Comparison of ENCODE assay signal across 13 cellular contexts in genomic region chr19:6274756-6275155, GRCh38. TPM values are rescaled to one million over a fixed set of nuclear protein-coding genes. Genes with fewer than 3 reads are reported as not detected.
DNase-seq lines count a peak whose midpoint lies in the region; ATAC-seq and TF ChIP-seq lines count a peak whose summit lies in the region.
"Had no signal": no experiment of that assay in that cellular context is flagged by ENCODE, and none has a peak within 500 bp of the region (broad histone marks: within the 10 kb centered on the region; RNA-seq: fewer than 3 reads in every experiment).

No MANE protein-coding gene starts in this region.

- H3K27me3 Mint-ChIP-seq in activated CD4-positive, alpha-beta T cell treated with anti-CD3 and anti-CD28 coated beads for 36 hours, result no peaks in the 10 kb centered on the region
- H3K27me3 Mint-ChIP-seq in nephron progenitor cell (ENCODE audit: low read depth, poor library complexity), result no peaks in the 10 kb centered on the region

- peaks cover 30 to 47% of the 10 kb centered on the region in 2 donors for H3K4me1 ChIP-seq in uterus

- no peak overlapping the region for H3K4me3 Mint-ChIP-seq in activated CD4-positive, alpha-beta T cell treated with anti-CD3 and anti-CD28 coated beads for 36 hours
- peak overlapping the region; percentile 67 for H3K4me3 Mint-ChIP-seq in nephron progenitor cell

- peak overlapping the region; percentile 42 for H3K27ac Mint-ChIP-seq in activated CD4-positive, alpha-beta T cell treated with anti-CD3 and anti-CD28 coated beads for 36 hours
- peak overlapping the region; percentile 92 for H3K27ac Mint-ChIP-seq in nephron progenitor cell

- DNase-seq in activated CD4-positive, alpha-beta T cell treated with anti-CD3 and anti-CD28 coated beads for 36 hours, result no peak
- DNase-seq in activated CD4-positive, alpha-beta T cell treated with anti-CD3 and anti-CD28 coated beads, Interleukin-2, amount 50 U/mL, for 4 hours, result no peak
- peak; percentile 66 for DNase-seq in fibroblast of gingiva (ENCODE audit: low read depth)
- no peak for DNase-seq in nephron progenitor cell
- DNase-seq in uterus, result peak in 1 of 2 donors; percentile 29
- no peak for DNase-seq in NCI-H1417 treated with DMSO at 0.1 percent for 48 hours (lab: John Stamatoyannopoulos, UW)
- DNase-seq: central memory CD4-positive, alpha-beta T cell; NCI-H1105 treated with DMSO at 0.1 percent for 48 hours; stimulated activated naive CD8-positive, alpha-beta T cell treated with anti-CD3 and anti-CD28 coated beads, Interleukin-15, Interleukin-2, amounts not matched to agents 100 U/mL and 50 U/mL, for 24 hours had no signal

- peaks cover 27% of the 10 kb centered on the region for H3K36me3 Mint-ChIP-seq in activated CD4-positive, alpha-beta T cell treated with anti-CD3 and anti-CD28 coated beads for 36 hours (ENCODE audit: low read depth)
- peaks cover 13% of the 10 kb centered on the region for H3K36me3 Mint-ChIP-seq in nephron progenitor cell (ENCODE audit: low read depth)

- CTCF ChIA-PET in activated CD4-positive, alpha-beta T cell treated with anti-CD3 and anti-CD28 coated beads for 36 hours (lab: Charles Lee), result interaction anchor here (1.1 kb wide), 1 partner anchor 23 kb away, joined by 3 read pairs; no protein-coding TSS in a partner anchor

- no peaks in the 10 kb centered on the region for H3K9me3 Mint-ChIP-seq in activated CD4-positive, alpha-beta T cell treated with anti-CD3 and anti-CD28 coated beads for 36 hours (ENCODE audit: low read depth)
- H3K9me3 Mint-ChIP-seq in nephron progenitor cell, result no peaks in the 10 kb centered on the region

- POLR2A ChIA-PET in activated CD4-positive, alpha-beta T cell treated with anti-CD3 and anti-CD28 coated beads for 36 hours (lab: Charles Lee), result interaction anchor here (0.7 kb wide), 1 partner anchor 57 kb away, joined by 3 read pairs; no protein-coding TSS in a partner anchor

- peak overlapping the region; percentile 92 to 93 for H3K27ac ChIP-seq in uterus
- H3K27ac ChIP-seq: 22Rv1 had no signal

- no peak for TF ChIP-seq CTCF in nephron progenitor cell (IDR thresholded peaks at IDR 0.05)
- no peak for TF ChIP-seq CTCF in uterus (IDR thresholded peaks at IDR 0.05)

- no peak for TF ChIP-seq POLR2A in uterus (IDR thresholded peaks at IDR 0.05)

- peaks cover 65% of the 10 kb centered on the region for H3K4me1 Mint-ChIP-seq in activated CD4-positive, alpha-beta T cell treated with anti-CD3 and anti-CD28 coated beads for 36 hours
- H3K4me1 Mint-ChIP-seq in nephron progenitor cell, result peaks cover 94% of the 10 kb centered on the region

- H3K9me3 ChIP-seq in uterus, result no peaks in the 10 kb centered on the region

- no peaks in the 10 kb centered on the region for H3K36me3 ChIP-seq in uterus

- H3K4me3 ChIP-seq in uterus, result no peak overlapping the region

- no peaks in the 10 kb centered on the region for H3K27me3 ChIP-seq in uterus

- intact Hi-C loops in activated CD4-positive, alpha-beta T cell treated with anti-CD3 and anti-CD28 coated beads for 36 hours (cut with DNase I, micrococcal nuclease), result no loop called here
- intact Hi-C loops in uterus (cut with DNase I; ENCODE audit: low total_unique reads), result loop anchor here (5.0 kb wide), 1 partner anchor 37 kb away; no protein-coding TSS in a partner anchor

- no peak for ATAC-seq in activated CD4-positive, alpha-beta T cell treated with anti-CD3 and anti-CD28 coated beads for 36 hours
- ATAC-seq in HG02981 (IDR thresholded peaks at IDR 0.05; ENCODE audit: unreplicated experiment), result no peak
- ATAC-seq in GM18511 (IDR thresholded peaks at IDR 0.05; ENCODE audit: unreplicated experiment), result no peak
- ATAC-seq: stimulated activated naive CD8-positive, alpha-beta T cell treated with anti-CD3 and anti-CD28 coated beads, Interleukin-15, Interleukin-2, amounts not matched to agents 100 U/mL and 50 U/mL, for 24 hours had no signal

RNA-seq across cellular contexts. Expression of gene MLLT1, which starts 5.0 kb away (rescaled TPM):
- 10 to 100 TPM; 45.0 to 46.6 TPM for total RNA-seq in activated CD4-positive, alpha-beta T cell treated with anti-CD3 and anti-CD28 coated beads for 36 hours
- 100 to 1,000 TPM in 1 of 4 donors, 10 to 100 TPM in 2, 1 to 10 TPM in 1; 5.9 to 103 (median 13.3) TPM for total RNA-seq in uterus

RNA-seq across cellular contexts. Expression of gene ACER1, which starts 58.7 kb away (rescaled TPM):
- total RNA-seq in activated CD4-positive, alpha-beta T cell treated with anti-CD3 and anti-CD28 coated beads for 36 hours, result not detected
- under 1 TPM in 1 of 4 donors, not detected in 3; 0.61 TPM for total RNA-seq in uterus
- total RNA-seq: renal cortical epithelial cell had no signal
